ENCODE assay signal across 1 cellular context in genomic region chr17:75288784-75289121, GRCh38.
TF ChIP-seq lines count a peak whose summit lies in the region.

No MANE protein-coding gene starts in this region.

TF ChIP-seq in HCT116, 20 proteins besides CTCF, POLR2A, EP300 and RAD21 (continued from another document):
- TF ChIP-seq ZBTB33 (IDR thresholded peaks at IDR 0.05; ENCODE audit: extremely low read depth, insufficient replicate concordance, low read length) (no peak), REST (IDR thresholded peaks at IDR 0.05; ENCODE audit: low read depth) (no peak), SP1 (IDR thresholded peaks at IDR 0.05; ENCODE audit: low read depth) (no peak)
